8 cellular contexts compared by ENCODE assay signal in the genomic region with DNA sequence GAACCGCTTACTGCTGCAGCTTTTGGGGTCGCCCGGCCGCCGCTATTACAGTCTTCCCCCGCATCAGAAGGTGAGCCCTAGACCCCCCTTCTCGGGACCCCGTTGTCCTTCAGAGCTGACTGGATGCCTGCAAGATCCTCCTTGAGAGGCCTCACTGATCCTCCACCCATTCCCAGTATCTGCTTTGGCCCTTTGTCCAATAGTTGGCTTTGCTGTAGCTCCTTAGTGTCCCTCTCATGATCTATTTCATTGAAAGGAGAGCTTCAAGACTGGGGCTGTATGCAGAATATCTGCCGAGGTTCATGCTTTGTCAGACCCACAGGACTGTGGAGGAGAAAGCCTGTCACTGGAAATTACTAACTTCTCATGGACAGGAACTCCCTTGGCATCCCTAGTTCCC. TPM values are rescaled to one million over a fixed set of nuclear protein-coding genes. Genes with fewer than 3 reads are reported as not detected.
DNase-seq lines count a peak whose midpoint lies in the region; ATAC-seq, FAIRE-seq and TF ChIP-seq lines count a peak whose summit lies in the region.

No MANE protein-coding gene starts in this region.

- peak overlapping the region; percentile 100 for H3K4me3 Mint-ChIP-seq in activated CD4-positive, alpha-beta T cell treated with anti-CD3 and anti-CD28 coated beads, Interleukin-2, amount 10 ng/mL, durations not matched to agents 7 days and 5 days
- peak overlapping the region; percentile 99 to 100 (median 100) for H3K4me3 Mint-ChIP-seq in IgD-negative memory B cell
- H3K4me3 Mint-ChIP-seq in stimulated activated memory B cell treated with anti-CD40 and anti-IgM and Interleukin-4, amounts not matched to agents 10 μg/mL and 1 μg/mL and 100 μg/mL, for 72 hours = peak overlapping the region; percentile 100

- no peaks in the 10 kb centered on the region for H3K27me3 Mint-ChIP-seq in activated CD4-positive, alpha-beta T cell treated with anti-CD3 and anti-CD28 coated beads, Interleukin-2, amount 10 ng/mL, durations not matched to agents 7 days and 5 days
- no peaks in the 10 kb centered on the region for H3K27me3 Mint-ChIP-seq in IgD-negative memory B cell
- no peaks in the 10 kb centered on the region for H3K27me3 Mint-ChIP-seq in stimulated activated memory B cell treated with anti-CD40 and anti-IgM and Interleukin-4, amounts not matched to agents 10 μg/mL and 1 μg/mL and 100 μg/mL, for 72 hours

- H3K36me3 ChIP-seq in K562 (ENCODE audit: control insufficient read depth, insufficient read depth, low read length) = peaks cover 33% of the 10 kb centered on the region

- in situ Hi-C loops in K562 (cut with MboI) = no loop called here

- intact Hi-C loops in K562 (cut with micrococcal nuclease) (loop anchor here (1.0 to 2.0 kb wide), 3 partner anchors 43 to 99 kb away; a partner anchor contains a TSS), posterior cingulate gyrus (cut with DNase I) (no loop called here)

- no peak for TF ChIP-seq RAD21 in K562 (CRISPR knock-in tag; conservative IDR thresholded peaks at IDR 0.05 in 1 of 2, IDR thresholded peaks at IDR 0.05 in 1 of 2)

- no TSS peak for BruUV-seq in K562 (replicated peaks; lab: Mats Ljungman, UMichigan)

- H3K27ac ChIP-seq in K562 (ENCODE audit: extremely low read depth, low read depth, low read length) = peak overlapping the region; percentile 87

- peak overlapping the region; percentile 99 for H2AFZ ChIP-seq in K562 (ENCODE audit: low read depth, low read length)

- no peak for DNase-seq in activated CD4-positive, alpha-beta T cell treated with anti-CD3 and anti-CD28 coated beads, Interleukin-2, amount 10 ng/mL, durations not matched to agents 7 days and 5 days
- DNase-seq in activated CD4-positive, alpha-beta T cell treated with anti-CD3 and anti-CD28 coated beads for 1 hour = no peak
- DNase-seq in K562 (ENCODE audit: extremely low read depth in 1 of 4, low spot score in 3 of 4) (peak in 1 of 4 experiments; percentile 44), iPS-NIHi7 (ENCODE audit: extremely low spot score) (peak; percentile 34), amniotic stem cell (lab: John Stamatoyannopoulos, UW) (no peak), posterior cingulate gyrus (no peak)

- peak overlapping the region; percentile 90 to 96 for H3K9ac ChIP-seq in K562 (ENCODE audit: insufficient read depth in 1 of 2, low read depth in 2 of 2, low read length in 2 of 2)

- no peak for TF ChIP-seq CTCF in K562 (IDR thresholded peaks at IDR 0.05 in 2 of 3, conservative IDR thresholded peaks at IDR 0.05 in 1 of 3; ENCODE audit: insufficient read depth in 2 of 3, low read depth in 1 of 3, low read length in 3 of 3)

- peaks cover 28% of the 10 kb centered on the region for H3K4me1 Mint-ChIP-seq in activated CD4-positive, alpha-beta T cell treated with anti-CD3 and anti-CD28 coated beads, Interleukin-2, amount 10 ng/mL, durations not matched to agents 7 days and 5 days
- peaks cover 13 to 35% (median 17%) of the 10 kb centered on the region in 3 donors for H3K4me1 Mint-ChIP-seq in IgD-negative memory B cell
- H3K4me1 Mint-ChIP-seq in stimulated activated memory B cell treated with anti-CD40 and anti-IgM and Interleukin-4, amounts not matched to agents 10 μg/mL and 1 μg/mL and 100 μg/mL, for 72 hours = peaks cover 16% of the 10 kb centered on the region

- POLR2A ChIA-PET in activated CD4-positive, alpha-beta T cell treated with anti-CD3 and anti-CD28 coated beads, Interleukin-2, amount 10 ng/mL, durations not matched to agents 7 days and 5 days (lab: Charles Lee) = no interaction called here
- POLR2A ChIA-PET in K562 (lab: Yijun Ruan, JAX) = interaction anchor here (0.6 to 0.7 kb wide), 2 partner anchors 11 to 23 kb away, joined by 3 to 4 read pairs; no protein-coding TSS in a partner anchor

- FAIRE-seq in K562 (lab: Jason Lieb, UNC) = no peak

- H3K9me1 ChIP-seq in K562 (ENCODE audit: control insufficient read depth, insufficient read depth, low read length) = no peaks in the 10 kb centered on the region

- H4K20me1 ChIP-seq in K562 (replicated peaks; ENCODE audit: control insufficient read depth, insufficient read depth, low read length) = no peaks in the 10 kb centered on the region

- H3K9me3 ChIP-seq in K562 (replicated peaks; ENCODE audit: control insufficient read depth, insufficient read depth, low read depth, low read length) = no peaks in the 10 kb centered on the region

- H3K79me2 ChIP-seq in K562 (ENCODE audit: control insufficient read depth, insufficient read depth, low read length) = peaks cover 48% of the 10 kb centered on the region

- peak overlapping the region; percentile 89 for H3K4me3 ChIP-seq in K562

- 0% methylated on average over 7 of the region's 9 CpGs for WGBS in K562 (ENCODE audit: insufficient coverage, low coverage, missing lambda C conversion rate)

- no peak for TF ChIP-seq EP300 in K562 (IDR thresholded peaks at IDR 0.05; ENCODE audit: low read length)

- H3K9me3 Mint-ChIP-seq in activated CD4-positive, alpha-beta T cell treated with anti-CD3 and anti-CD28 coated beads, Interleukin-2, amount 10 ng/mL, durations not matched to agents 7 days and 5 days = no peaks in the 10 kb centered on the region
- no peaks in the 10 kb centered on the region for H3K9me3 Mint-ChIP-seq in IgD-negative memory B cell
- no peaks in the 10 kb centered on the region for H3K9me3 Mint-ChIP-seq in stimulated activated memory B cell treated with anti-CD40 and anti-IgM and Interleukin-4, amounts not matched to agents 10 μg/mL and 1 μg/mL and 100 μg/mL, for 72 hours

- H3K27me3 ChIP-seq in K562 (ENCODE audit: control insufficient read depth in 2 of 2, insufficient read depth in 2 of 2, low read length in 2 of 2) = no peaks in the 10 kb centered on the region

- peak; percentile 37 for ATAC-seq in K562
- ATAC-seq in stimulated activated memory B cell treated with anti-CD40 and anti-IgM and Interleukin-4, amounts not matched to agents 10 μg/mL and 1 μg/mL and 100 μg/mL, for 72 hours = no peak

- H3K27ac Mint-ChIP-seq in activated CD4-positive, alpha-beta T cell treated with anti-CD3 and anti-CD28 coated beads, Interleukin-2, amount 10 ng/mL, durations not matched to agents 7 days and 5 days = peak overlapping the region; percentile 99
- peak overlapping the region; percentile 90 to 98 (median 97) for H3K27ac Mint-ChIP-seq in IgD-negative memory B cell
- peak overlapping the region; percentile 99 for H3K27ac Mint-ChIP-seq in stimulated activated memory B cell treated with anti-CD40 and anti-IgM and Interleukin-4, amounts not matched to agents 10 μg/mL and 1 μg/mL and 100 μg/mL, for 72 hours

- CTCF ChIA-PET in activated CD4-positive, alpha-beta T cell treated with anti-CD3 and anti-CD28 coated beads, Interleukin-2, amount 10 ng/mL, durations not matched to agents 7 days and 5 days (lab: Charles Lee) = interaction anchor here (1.8 kb wide), 1 partner anchor 14 kb away, joined by 4 read pairs; no protein-coding TSS in a partner anchor
- CTCF ChIA-PET in K562 (lab: Yijun Ruan, JAX; ENCODE audit: low intra/inter-chr PET ratio) = no interaction called here

- H3K4me1 ChIP-seq in K562 (replicated peaks in 1 of 2; ENCODE audit: control insufficient read depth in 2 of 2, insufficient read depth in 2 of 2, low read length in 2 of 2) = peaks cover 6 to 13% of the 10 kb centered on the region in 2 experiments; a peak in 3 of 5 replicates

- peaks cover 35% of the 10 kb centered on the region for H3K36me3 Mint-ChIP-seq in activated CD4-positive, alpha-beta T cell treated with anti-CD3 and anti-CD28 coated beads, Interleukin-2, amount 10 ng/mL, durations not matched to agents 7 days and 5 days (ENCODE audit: low read depth)
- H3K36me3 Mint-ChIP-seq in IgD-negative memory B cell = peaks cover 2% of the 10 kb centered on the region
- peaks cover 22% of the 10 kb centered on the region for H3K36me3 Mint-ChIP-seq in stimulated activated memory B cell treated with anti-CD40 and anti-IgM and Interleukin-4, amounts not matched to agents 10 μg/mL and 1 μg/mL and 100 μg/mL, for 72 hours

- TF ChIP-seq POLR2A in K562 (conservative IDR thresholded peaks at IDR 0.05) = no peak

- peak overlapping the region; percentile 94 for H3K4me2 ChIP-seq in K562 (ENCODE audit: insufficient read depth, low read length)

RNA-seq across cellular contexts. Expression of a gene that starts 0.5 kb away (rescaled TPM):
- 10 to 100 TPM; 27.7 to 31.6 TPM for total RNA-seq in activated CD4-positive, alpha-beta T cell treated with anti-CD3 and anti-CD28 coated beads, Interleukin-2, amount 10 ng/mL, durations not matched to agents 7 days and 5 days
- 27.8 TPM for polyA plus RNA-seq in IgD-negative memory B cell
- 37.3 and 58.2 TPM in 2 replicates for total RNA-seq in K562 (2011; cell fraction: chromatin; rRNA removed; ENCODE audit: low replicate concordance)
- total RNA-seq in K562 (2011; cell fraction: nucleolus; rRNA removed) = 27.2 and 29.3 TPM in 2 replicates
- 30.0 and 42.1 TPM in 2 replicates for total RNA-seq in K562 (2011; cell fraction: nucleoplasm; rRNA removed)
- 98.3 and 110 TPM in 2 replicates for total RNA-seq in K562 (2014; rRNA removed)
- 130 and 140 TPM in 2 replicates for total RNA-seq in K562 (2014; rRNA removed; fragmentation: Illumina TruSeq; extraction: Trizol)
- total RNA-seq in K562 (2015; rRNA removed; fragmentation: Illumina TruSeq; extraction: Trizol) = 113 and 125 TPM in 2 replicates
- total RNA-seq in K562 (2021) = 111 and 112 TPM in 2 replicates
- 95.1 and 105 TPM in 2 replicates for polyA plus RNA-seq in K562 (2011; rRNA removed)
- polyA plus RNA-seq in K562 (2011; cell fraction: cytosol; rRNA removed) = 43.0 and 56.9 TPM in 2 replicates
- polyA plus RNA-seq in K562 (2011; cell fraction: nucleus; rRNA removed) = 24.3 and 31.4 TPM in 2 replicates
- 51.6 and 79.9 TPM in 2 replicates for polyA plus RNA-seq in K562 (2012)
- polyA plus RNA-seq in K562 (2014; fragmentation: Illumina TruSeq; extraction: Trizol) = 129 and 152 TPM in 2 replicates
- polyA plus RNA-seq in K562 (2014; fragmentation: Nextera tagmentation; extraction: Ambion mirVana) = 10 to 100 TPM; 41.7 to 47.6 TPM
- polyA plus RNA-seq in K562 (2014; rRNA removed) = 83.9 and 85.9 TPM in 2 replicates
- polyA minus RNA-seq in K562 (2011; rRNA and poly(A)+ RNA removed) = 134 and 147 TPM in 2 replicates
- 72.1 and 96.2 TPM in 2 replicates for polyA minus RNA-seq in K562 (2011; cell fraction: cytosol; rRNA and poly(A)+ RNA removed)
- polyA minus RNA-seq in K562 (2011; cell fraction: nucleus; rRNA and poly(A)+ RNA removed) = 22.3 and 35.3 TPM in 2 replicates

RNA-seq across cellular contexts. Expression of a gene that starts 48.1 kb away (rescaled TPM):
- under 1 TPM in 1 of 2 experiments, not detected in 1; 0.27 TPM for total RNA-seq in activated CD4-positive, alpha-beta T cell treated with anti-CD3 and anti-CD28 coated beads, Interleukin-2, amount 10 ng/mL, durations not matched to agents 7 days and 5 days
- not detected for polyA plus RNA-seq in IgD-negative memory B cell
- total RNA-seq in K562 (2011; cell fraction: chromatin; rRNA removed; ENCODE audit: low replicate concordance) = 0.97 and 1.5 TPM in 2 replicates
- total RNA-seq in K562 (2011; cell fraction: nucleolus; rRNA removed) = 0.79 and 1.3 TPM in 2 replicates
- 1.0 and 1.9 TPM in 2 replicates for total RNA-seq in K562 (2011; cell fraction: nucleoplasm; rRNA removed)
- 1.5 and 2.1 TPM in 2 replicates for total RNA-seq in K562 (2014; rRNA removed)
- total RNA-seq in K562 (2014; rRNA removed; fragmentation: Illumina TruSeq; extraction: Trizol) = 3.3 and 3.5 TPM in 2 replicates
- 1.7 and 3.0 TPM in 2 replicates for total RNA-seq in K562 (2015; rRNA removed; fragmentation: Illumina TruSeq; extraction: Trizol)
- 1.3 and 1.5 TPM in 2 replicates for total RNA-seq in K562 (2021)
- 1.8 and 3.8 TPM in 2 replicates for polyA plus RNA-seq in K562 (2011; rRNA removed)
- 0.68 and 0.69 TPM in 2 replicates for polyA plus RNA-seq in K562 (2011; cell fraction: cytosol; rRNA removed)
- 1.8 and 2.5 TPM in 2 replicates for polyA plus RNA-seq in K562 (2011; cell fraction: nucleus; rRNA removed)
- 1.6 and 1.8 TPM in 2 replicates for polyA plus RNA-seq in K562 (2012)
- polyA plus RNA-seq in K562 (2014; fragmentation: Illumina TruSeq; extraction: Trizol) = 2.5 and 2.8 TPM in 2 replicates
- polyA plus RNA-seq in K562 (2014; fragmentation: Nextera tagmentation; extraction: Ambion mirVana) = 1 to 10 TPM; 3.9 to 5.4 TPM
- polyA plus RNA-seq in K562 (2014; rRNA removed) = 1.2 and 1.6 TPM in 2 replicates
- polyA minus RNA-seq in K562 (2011; rRNA and poly(A)+ RNA removed) = 1.4 and 1.5 TPM in 2 replicates
- polyA minus RNA-seq in K562 (2011; cell fraction: cytosol; rRNA and poly(A)+ RNA removed) = 0.86 TPM in 1 of 2 replicates, not detected in the other
- 0.67 and 0.81 TPM in 2 replicates for polyA minus RNA-seq in K562 (2011; cell fraction: nucleus; rRNA and poly(A)+ RNA removed)

RNA-seq across cellular contexts. Expression of a gene that starts 48.4 kb away (rescaled TPM):
- 10 to 100 TPM; 25.3 to 25.6 TPM for total RNA-seq in activated CD4-positive, alpha-beta T cell treated with anti-CD3 and anti-CD28 coated beads, Interleukin-2, amount 10 ng/mL, durations not matched to agents 7 days and 5 days
- 18.7 TPM for polyA plus RNA-seq in IgD-negative memory B cell
- 13.4 and 33.1 TPM in 2 replicates for total RNA-seq in K562 (2011; cell fraction: chromatin; rRNA removed; ENCODE audit: low replicate concordance)
- total RNA-seq in K562 (2011; cell fraction: nucleolus; rRNA removed) = 11.7 and 11.8 TPM in 2 replicates
- 20.8 and 32.0 TPM in 2 replicates for total RNA-seq in K562 (2011; cell fraction: nucleoplasm; rRNA removed)
- total RNA-seq in K562 (2014; rRNA removed) = 26.8 and 28.2 TPM in 2 replicates
- 49.7 and 62.0 TPM in 2 replicates for total RNA-seq in K562 (2014; rRNA removed; fragmentation: Illumina TruSeq; extraction: Trizol)
- 54.1 and 56.6 TPM in 2 replicates for total RNA-seq in K562 (2015; rRNA removed; fragmentation: Illumina TruSeq; extraction: Trizol)
- total RNA-seq in K562 (2021) = 25.7 and 28.1 TPM in 2 replicates
- 21.8 and 31.9 TPM in 2 replicates for polyA plus RNA-seq in K562 (2011; rRNA removed)
- polyA plus RNA-seq in K562 (2011; cell fraction: cytosol; rRNA removed) = 6.6 and 11.7 TPM in 2 replicates
- polyA plus RNA-seq in K562 (2011; cell fraction: nucleus; rRNA removed) = 16.0 and 17.8 TPM in 2 replicates
- 25.6 and 27.9 TPM in 2 replicates for polyA plus RNA-seq in K562 (2012)
- 50.7 and 73.5 TPM in 2 replicates for polyA plus RNA-seq in K562 (2014; fragmentation: Illumina TruSeq; extraction: Trizol)
- 10 to 100 TPM; 14.1 to 18.3 TPM for polyA plus RNA-seq in K562 (2014; fragmentation: Nextera tagmentation; extraction: Ambion mirVana)
- polyA plus RNA-seq in K562 (2014; rRNA removed) = 29.3 and 45.9 TPM in 2 replicates
- 36.4 and 38.6 TPM in 2 replicates for polyA minus RNA-seq in K562 (2011; rRNA and poly(A)+ RNA removed)
- 8.2 and 19.0 TPM in 2 replicates for polyA minus RNA-seq in K562 (2011; cell fraction: cytosol; rRNA and poly(A)+ RNA removed)
- polyA minus RNA-seq in K562 (2011; cell fraction: nucleus; rRNA and poly(A)+ RNA removed) = 12.9 and 21.2 TPM in 2 replicates
